10 cellular contexts compared by ENCODE assay signal in genomic region chr1:156122086-156122485, GRCh38. TPM values are rescaled to one million over a fixed set of nuclear protein-coding genes. Genes with fewer than 3 reads are reported as not detected.
DNase-seq lines count a peak whose midpoint lies in the region; ATAC-seq and TF ChIP-seq lines count a peak whose summit lies in the region.
"Had no signal": no experiment of that assay in that cellular context is flagged by ENCODE, and none has a peak within 500 bp of the region (broad histone marks: within the 10 kb centered on the region; RNA-seq: fewer than 3 reads in every experiment).

No MANE protein-coding gene starts in this region.

- H2AK5ac ChIP-seq in mesenchymal stem cell (ENCODE audit: low read length, severe bottlenecking) = peak overlapping the region; percentile 74

- H2AFZ ChIP-seq in PC-3 (ENCODE audit: low read length) = no peak overlapping the region
- H2AFZ ChIP-seq in mesenchymal stem cell (ENCODE audit: low read depth, low read length) = no peak overlapping the region

- H3K18ac ChIP-seq in mesenchymal stem cell (ENCODE audit: low read depth in 1 of 2, low read length in 2 of 2) = no peak overlapping the region

- H3K27me3 Mint-ChIP-seq in central memory CD8-positive, alpha-beta T cell = no peaks in the 10 kb centered on the region

- H3K36me3 Mint-ChIP-seq in central memory CD8-positive, alpha-beta T cell (ENCODE audit: insufficient read depth) = peaks cover 67% of the 10 kb centered on the region

- peaks cover 60% of the 10 kb centered on the region for H4K20me1 ChIP-seq in PC-3 (ENCODE audit: low read length)

- H4K8ac ChIP-seq in mesenchymal stem cell (ENCODE audit: low read length) = no peak overlapping the region

- TF ChIP-seq CTCF in PC-3 (conservative IDR thresholded peaks at IDR 0.05; ENCODE audit: low read depth, low read length) (no peak), thyroid gland (IDR thresholded peaks at IDR 0.05) (no peak)

- H3K79me1 ChIP-seq in mesenchymal stem cell (replicated peaks; ENCODE audit: low read length, poor library complexity, severe bottlenecking) = no peaks in the 10 kb centered on the region

- peak overlapping the region; percentile 19 for H3K4me3 Mint-ChIP-seq in central memory CD8-positive, alpha-beta T cell
- H3K4me3 Mint-ChIP-seq: activated CD4-positive, alpha-beta T cell treated with anti-CD3 and anti-CD28 coated beads, Interleukin-2, amount 10 ng/mL, durations not matched to agents 24 days and 14 days had no signal

- CTCF ChIA-PET in PC-3 (lab: Charles Lee) = interaction anchor here (0.9 to 2.5 kb wide), 2 partner anchors 25 to 103 kb away, joined by 3 to 7 read pairs; no protein-coding TSS in a partner anchor

- peak overlapping the region in 1 of 2 experiments; percentile 64 for H3K4ac ChIP-seq in mesenchymal stem cell (ENCODE audit: low read depth in 1 of 2, low read length in 2 of 2)

- no peak overlapping the region for H3K23ac ChIP-seq in mesenchymal stem cell (ENCODE audit: low read length in 2 of 2)

- peaks cover 93% of the 10 kb centered on the region for H3K79me2 ChIP-seq in PC-3 (ENCODE audit: low read length)

- H2BK5ac ChIP-seq in mesenchymal stem cell (ENCODE audit: low read depth, low read length, poor library complexity, severe bottlenecking) = no peak overlapping the region

- H3K9me3 ChIP-seq in PC-3 (ENCODE audit: low read length) (no peaks in the 10 kb centered on the region), mesenchymal stem cell (ENCODE audit: control insufficient read depth, low read length) (no peaks in the 10 kb centered on the region), thyroid gland (no peaks in the 10 kb centered on the region)

- peaks cover 65% of the 10 kb centered on the region for H3K4me1 Mint-ChIP-seq in central memory CD8-positive, alpha-beta T cell

- H3K27ac ChIP-seq in PC-3 (ENCODE audit: low read length) (peak overlapping the region; percentile 98), mesenchymal stem cell (ENCODE audit: low read length, poor library complexity, severe bottlenecking) (peak overlapping the region; percentile 99), thyroid gland (peak overlapping the region; percentile 95 to 98 (median 98))

- H3F3A ChIP-seq in PC-3 (ENCODE audit: low read length, unreplicated experiment) = peaks cover 9% of the 10 kb centered on the region

- peaks cover 90% of the 10 kb centered on the region for H3K4me1 ChIP-seq in PC-3 (ENCODE audit: insufficient read depth, low read length)
- H3K4me1 ChIP-seq in mesenchymal stem cell (ENCODE audit: control insufficient read depth, insufficient read depth, low read depth, low read length) = peaks cover 72% of the 10 kb centered on the region
- H3K4me1 ChIP-seq in thyroid gland = peaks cover 95 to 100% of the 10 kb centered on the region in 2 donors

- peak overlapping the region; percentile 97 for H3K27ac Mint-ChIP-seq in central memory CD8-positive, alpha-beta T cell (ENCODE audit: low read depth)
- H3K27ac Mint-ChIP-seq: activated CD4-positive, alpha-beta T cell treated with anti-CD3 and anti-CD28 coated beads, Interleukin-2, amount 10 ng/mL, durations not matched to agents 24 days and 14 days had no signal

- H3K9me2 ChIP-seq in PC-3 (replicated peaks; ENCODE audit: low read length) = no peaks in the 10 kb centered on the region

- POLR2A ChIA-PET in PC-3 (lab: Charles Lee; ENCODE audit: unreplicated experiment) = no interaction called here

- H3K4me3 ChIP-seq in PC-3 (ENCODE audit: low read length) (peak overlapping the region; percentile 54), mesenchymal stem cell (ENCODE audit: insufficient read depth in 1 of 2, low read depth in 1 of 2, low read length in 2 of 2) (peak overlapping the region in 1 of 2 experiments; percentile 89), thyroid gland (replicated peaks in 1 of 3) (peak overlapping the region in 1 of 3 donors; percentile 28)

- no peak overlapping the region for H2BK15ac ChIP-seq in mesenchymal stem cell (ENCODE audit: low read depth, poor library complexity, severe bottlenecking)

- WGBS in mesenchymal stem cell = 84% methylated on average over 2 of the region's 4 CpGs
- 25 to 42% methylated on average over 4 of the region's 4 CpGs for WGBS in thyroid gland, 2 donors

- ATAC-seq in PC-3 (no peak), GM18517 (IDR thresholded peaks at IDR 0.05; ENCODE audit: unreplicated experiment) (no peak), GM19463 (IDR thresholded peaks at IDR 0.05; ENCODE audit: unreplicated experiment) (no peak)
- no peak for ATAC-seq in central memory CD8-positive, alpha-beta T cell (replicated peaks; ENCODE audit: extremely low read depth, poor library complexity, severe bottlenecking)

- H3K9me3 Mint-ChIP-seq in central memory CD8-positive, alpha-beta T cell = no peaks in the 10 kb centered on the region
- H3K9me3 Mint-ChIP-seq: activated CD4-positive, alpha-beta T cell treated with anti-CD3 and anti-CD28 coated beads, Interleukin-2, amount 10 ng/mL, durations not matched to agents 24 days and 14 days had no signal

- no peak overlapping the region for H3K14ac ChIP-seq in mesenchymal stem cell (ENCODE audit: low read length in 2 of 2)

- DNase-seq in PC-3 (no peak), mesenchymal stem cell (peak; percentile 65), thyroid gland (no peak), medulla oblongata (ENCODE audit: extremely low spot score) (no peak), NCI-H146 (lab: John Stamatoyannopoulos, UW) (no peak)
- DNase-seq in central memory CD8-positive, alpha-beta T cell (ENCODE audit: low spot score in 2 of 2) = no peak
- DNase-seq: activated CD4-positive, alpha-beta T cell treated with anti-CD3 and anti-CD28 coated beads, Interleukin-2, amount 10 ng/mL, durations not matched to agents 24 days and 14 days; KBM-7 had no signal

- no peak overlapping the region for H2BK120ac ChIP-seq in mesenchymal stem cell (ENCODE audit: low read depth, low read length)

- H3K36me3 ChIP-seq in PC-3 (ENCODE audit: low read depth, low read length) (peaks cover 28% of the 10 kb centered on the region), mesenchymal stem cell (ENCODE audit: control insufficient read depth in 1 of 2, insufficient read depth in 2 of 2, low read depth in 1 of 2, low read length in 2 of 2) (peaks cover 9 to 53% of the 10 kb centered on the region in 2 experiments), thyroid gland (no peaks in the 10 kb centered on the region)

- H3K9ac ChIP-seq in PC-3 (ENCODE audit: low read length) (peak overlapping the region; percentile 93), mesenchymal stem cell (ENCODE audit: low read length) (peak overlapping the region; percentile 99)

- no peak for TF ChIP-seq POLR2A in thyroid gland (IDR thresholded peaks at IDR 0.05)

- H3K27me3 ChIP-seq in PC-3 (ENCODE audit: low read length) (no peaks in the 10 kb centered on the region), mesenchymal stem cell (ENCODE audit: control insufficient read depth in 1 of 2, insufficient read depth in 1 of 2, low read length in 2 of 2) (no peaks in the 10 kb centered on the region), thyroid gland (no peaks in the 10 kb centered on the region)

- no TSS peak for BruUV-seq in PC-3 (replicated peaks; lab: Mats Ljungman, UMichigan)

- intact Hi-C loops in PC-3 (cut with micrococcal nuclease) = loop anchor here (5.0 kb wide), 1 partner anchor 145 kb away; the partner anchor contains the start of gene ARHGEF2
- intact Hi-C loops in thyroid gland (cut with DNase I) = no loop called here

- no peak overlapping the region for H2BK12ac ChIP-seq in mesenchymal stem cell (ENCODE audit: low read length in 2 of 2)

- H4K91ac ChIP-seq in mesenchymal stem cell (ENCODE audit: low read length) = no peak overlapping the region

- peak overlapping the region; percentile 93 for H3K4me2 ChIP-seq in PC-3 (ENCODE audit: low read length)
- peak overlapping the region; percentile 13 for H3K4me2 ChIP-seq in mesenchymal stem cell (ENCODE audit: low read length, poor library complexity, severe bottlenecking)

RNA-seq across cellular contexts. Expression of gene LMNA, which starts 7.6 kb away (rescaled TPM):
- total RNA-seq in PC-3 (2014; rRNA removed) (864 and 1,095 TPM in 2 replicates), thyroid gland (100 to 1,000 TPM; 235 to 412 (median 327) TPM)
- 732 TPM for polyA plus RNA-seq in mesenchymal stem cell (2013, experiment 1 of 2)
- 747 TPM for polyA plus RNA-seq in mesenchymal stem cell (2013, experiment 2 of 2)

RNA-seq across cellular contexts. Expression of gene SEMA4A, which starts 31.3 kb away (rescaled TPM):
- total RNA-seq in PC-3 (2014; rRNA removed) (5.8 and 13.1 TPM in 2 replicates), thyroid gland (10 to 100 TPM; 21.5 to 50.8 (median 37.5) TPM)
- 0.61 TPM for polyA plus RNA-seq in mesenchymal stem cell (2013, experiment 1 of 2)
- 0.40 TPM for polyA plus RNA-seq in mesenchymal stem cell (2013, experiment 2 of 2)

RNA-seq across cellular contexts. Expression of gene MEX3A, which starts 39.8 kb away (rescaled TPM):
- total RNA-seq in PC-3 (2014; rRNA removed) (12.9 and 14.7 TPM in 2 replicates), thyroid gland (1 to 10 TPM in 1 of 4 donors, under 1 TPM in 3; 0.17 to 1.8 (median 0.33) TPM)
- polyA plus RNA-seq in mesenchymal stem cell (2013, experiment 1 of 2) = 10.4 TPM
- polyA plus RNA-seq in mesenchymal stem cell (2013, experiment 2 of 2) = 10.7 TPM
